Comparison of ENCODE assay signal across 1 cellular context in genomic region chr2:85420743-85421705, GRCh38.
TF ChIP-seq lines count a peak whose summit lies in the region.

No MANE protein-coding gene starts in this region.

TF ChIP-seq in K562, 482 proteins besides CTCF, POLR2A, EP300 and RAD21 (continued from another document and continues in another):
- TF ChIP-seq BRCA1 (IDR thresholded peaks at IDR 0.05) = no peak
- no peak for TF ChIP-seq BRCA1 (CRISPR knock-in tag; IDR thresholded peaks at IDR 0.05)
- no peak for TF ChIP-seq FOXA1 (IDR thresholded peaks at IDR 0.05; ENCODE audit: borderline replicate concordance)
- TF ChIP-seq DNMT1 (IDR thresholded peaks at IDR 0.05) = no peak
- peak; percentile 65; the same call in 1 of the 2 replicates for TF ChIP-seq MEF2D (tag; conservative IDR thresholded peaks at IDR 0.05; ENCODE audit: low read depth)
- TF ChIP-seq BHLHE40 (IDR thresholded peaks at IDR 0.05; ENCODE audit: low read length) = peak; percentile 58; the same call in 1 of the 2 replicates
- no peak for TF ChIP-seq EGR1 (conservative IDR thresholded peaks at IDR 0.05)
- peak; percentile 40 for TF ChIP-seq CTCFL (IDR thresholded peaks at IDR 0.05; ENCODE audit: borderline replicate concordance, insufficient read depth, low read depth, low read length, poor library complexity, severe bottlenecking)
- TF ChIP-seq ATF7 (IDR thresholded peaks at IDR 0.05) = peak; percentile 49; the same call in 1 of the 2 replicates
- peak; percentile 42; the same call in 1 of the 2 replicates for TF ChIP-seq ZNF707 (CRISPR knock-in tag; conservative IDR thresholded peaks at IDR 0.05)
- TF ChIP-seq SP1 (CRISPR knock-in tag; IDR thresholded peaks at IDR 0.05) = peak; percentile 76; the same call in 1 of the 2 replicates
- no peak for TF ChIP-seq MCM3 (IDR thresholded peaks at IDR 0.05)
- TF ChIP-seq CTBP1 (IDR thresholded peaks at IDR 0.05; ENCODE audit: borderline replicate concordance) = peak; percentile 86
- TF ChIP-seq E2F5 (CRISPR knock-in tag; IDR thresholded peaks at IDR 0.05) = no peak
- peak; percentile 37 for TF ChIP-seq PHF20 (IDR thresholded peaks at IDR 0.05; ENCODE audit: partially characterized antibody)
- 0 out of 2 replicates have a peak, but pooled peaks have one; percentile 29 for TF ChIP-seq ZNF165 (CRISPR knock-in tag; IDR thresholded peaks at IDR 0.05; ENCODE audit: borderline replicate concordance)
- TF ChIP-seq ZBTB49 (CRISPR knock-in tag; IDR thresholded peaks at IDR 0.05; ENCODE audit: borderline replicate concordance) = no peak
- 0 out of 2 replicates have a peak, but pooled peaks have one; percentile 55 for TF ChIP-seq ZBED1 (IDR thresholded peaks at IDR 0.05)
- TF ChIP-seq BCLAF1 (IDR thresholded peaks at IDR 0.05; ENCODE audit: borderline replicate concordance in 1 of 2, control insufficient read depth in 1 of 2, low read depth in 2 of 2, low read length in 1 of 2) = no peak
- TF ChIP-seq JUND (IDR thresholded peaks at IDR 0.05; ENCODE audit: borderline replicate concordance, low read depth, low read length) = peak; percentile 63
- TF ChIP-seq JUND (tag; IDR thresholded peaks at IDR 0.05; ENCODE audit: borderline replicate concordance, low read depth, low read length) = peak; percentile 64; the same call in 1 of the 3 replicates
- 0 out of 2 replicates have a peak, but pooled peaks have one; percentile 27 for TF ChIP-seq MAX (CRISPR knock-in tag; IDR thresholded peaks at IDR 0.05)
- TF ChIP-seq KLF13 (tag; IDR thresholded peaks at IDR 0.05; ENCODE audit: borderline replicate concordance, low read depth) = peak; percentile 87
- no peak for TF ChIP-seq ZBTB8A (IDR thresholded peaks at IDR 0.05; ENCODE audit: partially characterized antibody)
- no peak for TF ChIP-seq ARHGAP35 (IDR thresholded peaks at IDR 0.05; ENCODE audit: partially characterized antibody)
- TF ChIP-seq ZKSCAN3 (CRISPR knock-in tag; IDR thresholded peaks at IDR 0.05) = 0 out of 2 replicates have a peak, but pooled peaks have one; percentile 30
- TF ChIP-seq ARNT (IDR thresholded peaks at IDR 0.05) = no peak
- no peak for TF ChIP-seq TGIF2 (CRISPR knock-in tag; IDR thresholded peaks at IDR 0.05)
- TF ChIP-seq TBL1XR1 (IDR thresholded peaks at IDR 0.05; ENCODE audit: low read length in 2 of 2) = no peak
- TF ChIP-seq ZNF140 (CRISPR knock-in tag; IDR thresholded peaks at IDR 0.05) = peak; percentile 50; the same call in 1 of the 2 replicates
- peak; percentile 77; the same call in 1 of the 2 replicates for TF ChIP-seq ZNF57 (CRISPR knock-in tag; IDR thresholded peaks at IDR 0.05)
- 0 out of 2 replicates have a peak, but pooled peaks have one; percentile 42 for TF ChIP-seq NR2C2 (CRISPR knock-in tag; IDR thresholded peaks at IDR 0.05)
- peak; percentile 35; the same call in 1 of the 2 replicates for TF ChIP-seq NR2C2 (tag; IDR thresholded peaks at IDR 0.05)
- no peak for TF ChIP-seq ATF3 (IDR thresholded peaks at IDR 0.05)
- TF ChIP-seq ATF3 (CRISPR knock-in tag; conservative IDR thresholded peaks at IDR 0.05) = no peak
- 0 out of 2 replicates have a peak, but pooled peaks have one; percentile 79 for TF ChIP-seq ZNF133 (CRISPR knock-in tag; IDR thresholded peaks at IDR 0.05)
- no peak for TF ChIP-seq FUS (optimal IDR thresholded peaks at IDR 0.05; ENCODE audit: low read depth, low read length)
- peak; percentile 64 for TF ChIP-seq KLF6 (CRISPR knock-in tag; IDR thresholded peaks at IDR 0.05; ENCODE audit: borderline replicate concordance)
- peak; percentile 38; the same call in 1 of the 2 replicates for TF ChIP-seq IFI16 (CRISPR knock-in tag; IDR thresholded peaks at IDR 0.05)
- TF ChIP-seq MCM7 (IDR thresholded peaks at IDR 0.05) = no peak
- peak; percentile 39; the same call in 1 of the 2 replicates for TF ChIP-seq MECOM (CRISPR knock-in tag; IDR thresholded peaks at IDR 0.05)
- no peak for TF ChIP-seq POLR2H (tag; IDR thresholded peaks at IDR 0.05; ENCODE audit: low read depth)
- no peak for TF ChIP-seq POLR3A (IDR thresholded peaks at IDR 0.05; ENCODE audit: borderline replicate concordance, extremely low read depth, insufficient read depth, insufficient read length)
- TF ChIP-seq CREBBP (IDR thresholded peaks at IDR 0.05; ENCODE audit: low read depth, low read length) = no peak
- TF ChIP-seq ZNF124 (CRISPR knock-in tag; IDR thresholded peaks at IDR 0.05) = no peak
- TF ChIP-seq NR4A1 (CRISPR knock-in tag; IDR thresholded peaks at IDR 0.05) = peak; percentile 15; the same call in 1 of the 2 replicates
- peak; percentile 95 for TF ChIP-seq NR4A1 (tag; IDR thresholded peaks at IDR 0.05)
- TF ChIP-seq ZNF316 (IDR thresholded peaks at IDR 0.05) = peak; percentile 25
- TF ChIP-seq ZNF384 (IDR thresholded peaks at IDR 0.05; ENCODE audit: low read depth, low read length) = peak; percentile 33; the same call in 1 of the 2 replicates
- peak; percentile 66; the same call in 1 of the 2 replicates for TF ChIP-seq OTX1 (CRISPR knock-in tag; IDR thresholded peaks at IDR 0.05)
- TF ChIP-seq SMAD2 (IDR thresholded peaks at IDR 0.05; ENCODE audit: low read depth, low read length) = no peak
- 0 out of 2 replicates have a peak, but pooled peaks have one; percentile 47 for TF ChIP-seq ZNF398 (CRISPR knock-in tag; IDR thresholded peaks at IDR 0.05)
- no peak for TF ChIP-seq NFE2L1 (tag; IDR thresholded peaks at IDR 0.05; ENCODE audit: borderline replicate concordance, low read depth)
- peak; percentile 91 for TF ChIP-seq ZBTB26 (CRISPR knock-in tag; IDR thresholded peaks at IDR 0.05)
- TF ChIP-seq NFIC (IDR thresholded peaks at IDR 0.05) = peak; percentile 74
- peak; percentile 75 for TF ChIP-seq E2F3 (CRISPR knock-in tag; IDR thresholded peaks at IDR 0.05)
- TF ChIP-seq ELF1 (tag; IDR thresholded peaks at IDR 0.05) = peak; percentile 61; the same call in 1 of the 2 replicates
- no peak for TF ChIP-seq CHAMP1 (IDR thresholded peaks at IDR 0.05)
- no peak for TF ChIP-seq RBM34 (IDR thresholded peaks at IDR 0.05; ENCODE audit: borderline replicate concordance, insufficient read depth, low read length)
- peak; percentile 62 for TF ChIP-seq XRCC5 (IDR thresholded peaks at IDR 0.05; ENCODE audit: low read depth, low read length)
- TF ChIP-seq ZNF408 (CRISPR knock-in tag; IDR thresholded peaks at IDR 0.05; ENCODE audit: low read depth) = no peak
